In the genomic region with DNA sequence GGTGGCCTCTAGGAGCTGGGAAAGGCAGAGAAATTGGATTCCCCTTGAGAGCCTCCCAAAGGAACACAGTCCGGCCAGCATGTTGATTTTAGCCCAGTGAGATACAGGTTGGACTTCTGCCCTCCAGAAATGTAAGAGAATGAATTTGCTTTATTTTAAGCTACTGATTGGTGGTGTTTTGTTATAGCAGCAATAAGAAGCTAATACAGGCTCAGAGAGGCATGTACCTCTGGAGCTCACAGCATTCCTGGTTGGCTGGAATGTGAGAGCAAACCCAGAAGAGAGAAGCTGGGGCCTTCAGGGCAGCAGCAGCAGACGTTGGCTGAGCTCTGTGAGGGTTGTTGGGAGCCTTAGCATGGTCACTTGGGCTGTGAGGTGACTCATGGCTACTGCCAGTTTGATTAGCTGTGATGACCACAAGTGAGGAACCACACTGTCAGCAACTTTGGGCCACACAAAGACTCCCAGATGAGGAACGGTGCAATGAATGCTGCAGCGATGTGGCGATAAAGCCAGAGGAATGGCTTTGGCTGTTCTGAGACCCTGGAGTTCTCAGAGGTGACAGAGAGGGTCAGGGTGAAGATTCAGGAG, we compare ENCODE assay signal across 1 cellular context.
TF ChIP-seq lines count a peak whose summit lies in the region.

No MANE protein-coding gene starts in this region.

TF ChIP-seq in H1, 55 proteins besides CTCF, POLR2A, EP300 and RAD21 (continued from another document):
- no peak for TF ChIP-seq JUN (IDR thresholded peaks at IDR 0.05; ENCODE audit: low read depth, low read length)
TF ChIP-seq in H1: peak in this region for 0.
